8 cellular contexts compared by ENCODE assay signal in genomic region chr9:127503947-127504886, GRCh38. TPM values are rescaled to one million over a fixed set of nuclear protein-coding genes. Genes with fewer than 3 reads are reported as not detected.
DNase-seq lines count a peak whose midpoint lies in the region; ATAC-seq and TF ChIP-seq lines count a peak whose summit lies in the region.

No MANE protein-coding gene starts in this region.

- H2AK5ac ChIP-seq in IMR-90 (ENCODE audit: low read depth, low read length), result peak overlapping the region; percentile 6; the same call in 1 of the 2 replicates

- H3K4me3 ChIP-seq in IMR-90 (ENCODE audit: insufficient read depth, low read depth, low read length), result no peak overlapping the region
- no peak overlapping the region for H3K4me3 ChIP-seq in PC-3 (ENCODE audit: low read length)
- H3K4me3 ChIP-seq in esophagus squamous epithelium, result no peak overlapping the region

- no peak overlapping the region for H3K23ac ChIP-seq in IMR-90 (ENCODE audit: low read depth, low read length)

- no peak overlapping the region for H3K4me3 Mint-ChIP-seq in natural killer cell treated with Interleukin-12 subunit alpha and Interleukin-12 subunit beta and Interleukin-15 and Interleukin-18, amount 100 ng/mL, for 72 hours

- peaks cover 10 to 67% of the 10 kb centered on the region in 2 experiments; a peak in 3 of 4 replicates for H3K79me1 ChIP-seq in IMR-90 (ENCODE audit: low read depth in 1 of 2, low read length in 2 of 2)

- no peaks in the 10 kb centered on the region for H3K36me3 Mint-ChIP-seq in natural killer cell treated with Interleukin-12 subunit alpha and Interleukin-12 subunit beta and Interleukin-15 and Interleukin-18, amount 100 ng/mL, for 72 hours

- peak; percentile 60 for DNase-seq in Caki2 (ENCODE audit: low read depth)
- peak; percentile 82 for DNase-seq in IMR-90
- peak; percentile 66 for DNase-seq in PC-3
- peak; percentile 69 for DNase-seq in activated T-cell treated with anti-CD3 and anti-CD28 coated beads for 48 hours (ENCODE audit: low read depth)
- DNase-seq in esophagus squamous epithelium (lab: John Stamatoyannopoulos, UW), result peak; percentile 32
- peak; percentile 83 for DNase-seq in natural killer cell treated with Interleukin-12 subunit alpha and Interleukin-12 subunit beta and Interleukin-15 and Interleukin-18, amount 100 ng/mL, for 72 hours (ENCODE audit: low spot score)
- DNase-seq in stimulated activated CD8-positive, alpha-beta memory T cell treated with anti-CD3 and anti-CD28 coated beads, Interleukin-7, amount 100 ng/mL, for 48 hours (ENCODE audit: extremely low read depth in 1 of 2, low read depth in 1 of 2), result peak; percentile 45 to 63

- no TSS peak for BruUV-seq in IMR-90 (replicated peaks; lab: Mats Ljungman, UMichigan)
- BruUV-seq in PC-3 (replicated peaks; lab: Mats Ljungman, UMichigan), result no TSS peak

- H3K56ac ChIP-seq in IMR-90 (ENCODE audit: extremely low read depth, insufficient read depth, low read length), result no peak overlapping the region

- H2BK20ac ChIP-seq in IMR-90 (ENCODE audit: low read depth, low read length), result no peak overlapping the region

- H3K14ac ChIP-seq in IMR-90 (replicated peaks; ENCODE audit: low read depth, low read length), result peak overlapping the region; percentile 28; the same call in 1 of the 2 replicates

- peak overlapping the region; percentile 47 for H3K27ac ChIP-seq in IMR-90 (ENCODE audit: insufficient read depth, low read length)
- no peak overlapping the region for H3K27ac ChIP-seq in PC-3 (ENCODE audit: low read length)
- peak overlapping the region; percentile 20 to 64 (median 57) for H3K27ac ChIP-seq in esophagus squamous epithelium

- H4K5ac ChIP-seq in IMR-90 (ENCODE audit: low read depth, low read length), result no peak overlapping the region; the same call in 1 of the 2 replicates

- CTCF ChIA-PET in IMR-90 (lab: Yijun Ruan, JAX) (interaction anchor here (0.6 kb wide), 1 partner anchor 80 kb away, joined by 4 read pairs; no protein-coding TSS in a partner anchor), PC-3 (lab: Charles Lee) (interaction anchor here (0.6 to 0.7 kb wide), 2 partner anchors 33 to 75 kb away, joined by 3 to 4 read pairs; no protein-coding TSS in a partner anchor)

- H4K91ac ChIP-seq in IMR-90 (ENCODE audit: insufficient read depth, low read depth, low read length), result peak overlapping the region; percentile 42; the same call in 1 of the 2 replicates

- peak overlapping the region in 1 of 2 experiments; percentile 26; a peak in 1 of 4 replicates for H4K8ac ChIP-seq in IMR-90 (ENCODE audit: low read depth in 2 of 2, low read length in 2 of 2)

- H2AK9ac ChIP-seq in IMR-90 (replicated peaks; ENCODE audit: low read depth, low read length, poor library complexity), result peak overlapping the region; percentile 63

- no peaks in the 10 kb centered on the region for H3K9me3 Mint-ChIP-seq in natural killer cell treated with Interleukin-12 subunit alpha and Interleukin-12 subunit beta and Interleukin-15 and Interleukin-18, amount 100 ng/mL, for 72 hours

- no peaks in the 10 kb centered on the region for H3K9me2 ChIP-seq in PC-3 (replicated peaks; ENCODE audit: low read length)

- POLR2A ChIA-PET in IMR-90 (lab: Charles Lee; ENCODE audit: unreplicated experiment), result no interaction called here
- POLR2A ChIA-PET in PC-3 (lab: Charles Lee; ENCODE audit: unreplicated experiment), result no interaction called here

- H3K27me3 Mint-ChIP-seq in natural killer cell treated with Interleukin-12 subunit alpha and Interleukin-12 subunit beta and Interleukin-15 and Interleukin-18, amount 100 ng/mL, for 72 hours, result no peaks in the 10 kb centered on the region

- no peak overlapping the region for H3K9ac ChIP-seq in IMR-90 (ENCODE audit: low read depth, low read length)
- H3K9ac ChIP-seq in PC-3 (ENCODE audit: low read length), result no peak overlapping the region

- TF ChIP-seq POLR2A in IMR-90 (IDR thresholded peaks at IDR 0.05; ENCODE audit: low read depth, low read length) (0 out of 2 replicates have a peak, but pooled peaks have one; percentile 47), esophagus squamous epithelium (IDR thresholded peaks at IDR 0.05) (no peak)

- H2BK15ac ChIP-seq in IMR-90 (ENCODE audit: low read depth, low read length), result no peak overlapping the region

- H3K9me1 ChIP-seq in IMR-90 (ENCODE audit: insufficient read depth, low read length), result no peaks in the 10 kb centered on the region

- H2BK5ac ChIP-seq in IMR-90 (ENCODE audit: low read depth, low read length, poor library complexity, severe bottlenecking), result peak overlapping the region; percentile 66

- H3K27ac Mint-ChIP-seq in natural killer cell treated with Interleukin-12 subunit alpha and Interleukin-12 subunit beta and Interleukin-15 and Interleukin-18, amount 100 ng/mL, for 72 hours, result no peak overlapping the region

- no peaks in the 10 kb centered on the region for H3K79me2 ChIP-seq in PC-3 (ENCODE audit: low read length)

- H3K27me3 ChIP-seq in IMR-90 (ENCODE audit: control insufficient read depth, insufficient read depth, low read length) (no peaks in the 10 kb centered on the region), PC-3 (ENCODE audit: low read length) (no peaks in the 10 kb centered on the region), esophagus squamous epithelium (no peaks in the 10 kb centered on the region)

- H3K18ac ChIP-seq in IMR-90 (ENCODE audit: low read depth, low read length), result no peak overlapping the region

- TF ChIP-seq CTCF in IMR-90 (conservative IDR thresholded peaks at IDR 0.05; ENCODE audit: low read depth, low read length) (peak; percentile 85), PC-3 (conservative IDR thresholded peaks at IDR 0.05; ENCODE audit: low read depth, low read length) (peak; percentile 80), esophagus squamous epithelium (IDR thresholded peaks at IDR 0.05) (peak; percentile 57 to 89 (median 87))

- dilution Hi-C loops in IMR-90 (cut with HindIII; ENCODE audit: low sequenced_read_pairs, unreplicated experiment), result no loop called here

- ATAC-seq in IMR-90 (ENCODE audit: low read depth) (peak; percentile 72), PC-3 (peak; percentile 78), HG02571 (IDR thresholded peaks at IDR 0.05; ENCODE audit: unreplicated experiment) (no peak)
- peak; percentile 79 to 83 for ATAC-seq in natural killer cell treated with Interleukin-12 subunit alpha and Interleukin-12 subunit beta and Interleukin-15 and Interleukin-18, amount 100 ng/mL, for 72 hours

- H3K4me1 ChIP-seq in IMR-90 (ENCODE audit: control insufficient read depth, insufficient read depth, low read length), result peaks cover 7% of the 10 kb centered on the region; the same call in 1 of the 2 replicates
- no peaks in the 10 kb centered on the region for H3K4me1 ChIP-seq in PC-3 (ENCODE audit: insufficient read depth, low read length)
- peaks cover 12 to 49% (median 17%) of the 10 kb centered on the region in 3 donors for H3K4me1 ChIP-seq in esophagus squamous epithelium

- no peaks in the 10 kb centered on the region for H3F3A ChIP-seq in PC-3 (ENCODE audit: low read length, unreplicated experiment)

- no peaks in the 10 kb centered on the region for H3K4me1 Mint-ChIP-seq in natural killer cell treated with Interleukin-12 subunit alpha and Interleukin-12 subunit beta and Interleukin-15 and Interleukin-18, amount 100 ng/mL, for 72 hours (ENCODE audit: low read depth in 2 of 2)

- H3K36me3 ChIP-seq in IMR-90 (ENCODE audit: control insufficient read depth, insufficient read depth, low read length), result peaks cover 69% of the 10 kb centered on the region
- peaks cover 4% of the 10 kb centered on the region; the same call in 1 of the 2 replicates for H3K36me3 ChIP-seq in PC-3 (ENCODE audit: low read depth, low read length)
- peaks cover 47 to 100% (median 65%) of the 10 kb centered on the region in 3 donors for H3K36me3 ChIP-seq in esophagus squamous epithelium

- H2AFZ ChIP-seq in IMR-90 (replicated peaks; ENCODE audit: low read length, poor library complexity), result peak overlapping the region; percentile 52
- H2AFZ ChIP-seq in PC-3 (ENCODE audit: low read length), result no peak overlapping the region

- peaks cover 37% of the 10 kb centered on the region for H4K20me1 ChIP-seq in IMR-90 (ENCODE audit: insufficient read depth, low read length)
- no peaks in the 10 kb centered on the region for H4K20me1 ChIP-seq in PC-3 (ENCODE audit: low read length)

- in situ Hi-C loops in Caki2 (cut with HindIII; ENCODE audit: low pct_unique_long_range_greater_than_20kb, low sequenced_read_pairs) (no loop called here), IMR-90 (cut with MboI; ENCODE audit: low sequenced_read_pairs) (loop anchor here (5.0 kb wide), 1 partner anchor 83 kb away; no protein-coding TSS in a partner anchor)

- peak overlapping the region; percentile 28 for H3K4ac ChIP-seq in IMR-90 (ENCODE audit: low read depth, low read length)

- H3K4me2 ChIP-seq in IMR-90 (ENCODE audit: low read depth, low read length) (no peak overlapping the region), PC-3 (ENCODE audit: low read length) (no peak overlapping the region)

- peak; percentile 86 for TF ChIP-seq RAD21 in IMR-90 (IDR thresholded peaks at IDR 0.05; ENCODE audit: low read length)

- intact Hi-C loops in IMR-90 (cut with micrococcal nuclease) (loop anchor here (1.0 to 10.0 kb wide), 3 partner anchors 63 to 421 kb away; a partner anchor contains a TSS), PC-3 (cut with micrococcal nuclease) (loop anchor here (1.0 kb wide), 1 partner anchor 82 kb away; no protein-coding TSS in a partner anchor), esophagus squamous epithelium (cut with DNase I) (loop anchor here (10.0 kb wide), 1 partner anchor 221 kb away; no protein-coding TSS in a partner anchor)

- 77% methylated on average over 13 of the region's 25 CpGs; no CpG with 5 or more reads in 1 of the 2 experiments for WGBS in IMR-90 (ENCODE audit: extremely low coverage in 2 of 2, insufficient read length in 1 of 2), 2 experiments
- WGBS in esophagus squamous epithelium, 2 donors, result 33 to 92% methylated on average over 2 to 3 of the region's 25 CpGs

- no peak overlapping the region for H2BK120ac ChIP-seq in IMR-90 (ENCODE audit: low read depth, low read length)

- H3K9me3 ChIP-seq in IMR-90 (ENCODE audit: control insufficient read depth, insufficient read depth, low read length) (no peaks in the 10 kb centered on the region), PC-3 (ENCODE audit: low read length) (no peaks in the 10 kb centered on the region), esophagus squamous epithelium (no peaks in the 10 kb centered on the region)

RNA-seq across cellular contexts. Expression of gene LRSAM1, which starts 52.9 kb away (rescaled TPM):
- total RNA-seq in Caki2 (2014; rRNA removed; shearing (Covaris generic); ENCODE audit: low replicate concordance), result 9.5 and 13.0 TPM in 2 replicates
- total RNA-seq in IMR-90 (2012; rRNA removed) (3.0 and 3.3 TPM in 2 replicates), PC-3 (2014; rRNA removed) (9.6 and 11.1 TPM in 2 replicates), esophagus squamous epithelium (10 to 100 TPM in 3 of 4 donors, 1 to 10 TPM in 1; 8.0 to 16.2 (median 12.9) TPM)
- polyA plus RNA-seq in IMR-90 (2012; rRNA removed), result 8.0 and 9.3 TPM in 2 replicates
- 8.0 and 10.1 TPM in 2 replicates for polyA plus RNA-seq in IMR-90 (2012; cell fraction: cytosol; rRNA removed)
- 29.5 and 53.3 TPM in 2 replicates for polyA plus RNA-seq in IMR-90 (2012; cell fraction: nucleus; rRNA removed; ENCODE audit: low replicate concordance)
- 10 to 100 TPM; 17.5 to 34.4 TPM for total RNA-seq in natural killer cell treated with Interleukin-12 subunit alpha and Interleukin-12 subunit beta and Interleukin-15 and Interleukin-18, amount 100 ng/mL, for 72 hours

RNA-seq across cellular contexts. Expression of gene RPL12, which starts 53.0 kb away (rescaled TPM):
- total RNA-seq in Caki2 (2014; rRNA removed; shearing (Covaris generic); ENCODE audit: low replicate concordance), result 1,560 and 1,589 TPM in 2 replicates
- 1,864 and 2,290 TPM in 2 replicates for total RNA-seq in IMR-90 (2012; rRNA removed)
- 2,087 and 2,379 TPM in 2 replicates for polyA plus RNA-seq in IMR-90 (2012; rRNA removed)
- 1,664 and 3,657 TPM in 2 replicates for polyA plus RNA-seq in IMR-90 (2012; cell fraction: cytosol; rRNA removed)
- 762 and 905 TPM in 2 replicates for polyA plus RNA-seq in IMR-90 (2012; cell fraction: nucleus; rRNA removed; ENCODE audit: low replicate concordance)
- 1,109 and 1,417 TPM in 2 replicates for total RNA-seq in PC-3 (2014; rRNA removed)
- 1,000 to 10,000 TPM; 1,192 to 3,474 (median 2,165) TPM for total RNA-seq in esophagus squamous epithelium
- total RNA-seq in natural killer cell treated with Interleukin-12 subunit alpha and Interleukin-12 subunit beta and Interleukin-15 and Interleukin-18, amount 100 ng/mL, for 72 hours, result 1,000 to 10,000 TPM in 1 of 2 donors, 100 to 1,000 TPM in 1; 698 to 1,282 TPM

Comparison
In these comparisons a context has a peak if more than half of its experiments do, and no peak if none do; other contexts are left out.
1. DNase-seq: peak in every context shown above with its lines; median percentile 83 in natural killer cell treated with Interleukin-12 subunit alpha and Interleukin-12 subunit beta and Interleukin-15 and Interleukin-18, amount 100 ng/mL, for 72 hours; 82 in IMR-90; 69 in activated T-cell treated with anti-CD3 and anti-CD28 coated beads for 48 hours; 66 in PC-3; 60 in Caki2; 54 in stimulated activated CD8-positive, alpha-beta memory T cell treated with anti-CD3 and anti-CD28 coated beads, Interleukin-7, amount 100 ng/mL, for 48 hours; 32 in esophagus squamous epithelium.